In genomic region chrX:18649498-18649951, GRCh38 we compare ENCODE assay signal across 1 cellular context.
TF ChIP-seq lines count a peak whose summit lies in the region.

No MANE protein-coding gene starts in this region.

TF ChIP-seq in H1, 55 proteins besides CTCF, POLR2A, EP300 and RAD21:
- no peak for TF ChIP-seq NRF1 (IDR thresholded peaks at IDR 0.05; ENCODE audit: low read depth, low read length)
- no peak for TF ChIP-seq EGR1 (IDR thresholded peaks at IDR 0.05; ENCODE audit: borderline replicate concordance, low read depth, low read length)
- TF ChIP-seq EZH2 (IDR thresholded peaks at IDR 0.05; ENCODE audit: low read depth, low read length, severe bottlenecking): no peak
- no peak for TF ChIP-seq NANOG (IDR thresholded peaks at IDR 0.05; ENCODE audit: insufficient read depth, low read depth, low read length, poor library complexity, severe bottlenecking)
- TF ChIP-seq E2F6 (IDR thresholded peaks at IDR 0.05): no peak
- no peak for TF ChIP-seq TEAD4 (IDR thresholded peaks at IDR 0.05; ENCODE audit: low read depth, low read length)
- TF ChIP-seq SIX5 (IDR thresholded peaks at IDR 0.05; ENCODE audit: low read depth, low read length): no peak
- TF ChIP-seq POLR2AphosphoS5 (IDR thresholded peaks at IDR 0.05; ENCODE audit: low read depth, low read length): no peak
- no peak for TF ChIP-seq RBBP5 (IDR thresholded peaks at IDR 0.05; ENCODE audit: borderline replicate concordance, low read depth, low read length)
- TF ChIP-seq JUND (IDR thresholded peaks at IDR 0.05; ENCODE audit: low read length): no peak
- no peak for TF ChIP-seq CBX5 (IDR thresholded peaks at IDR 0.05; ENCODE audit: low read depth, low read length)
- no peak for TF ChIP-seq POU5F1 (IDR thresholded peaks at IDR 0.05; ENCODE audit: low read depth, low read length)
